ENCODE assay signal across 8 cellular contexts in the genomic region with DNA sequence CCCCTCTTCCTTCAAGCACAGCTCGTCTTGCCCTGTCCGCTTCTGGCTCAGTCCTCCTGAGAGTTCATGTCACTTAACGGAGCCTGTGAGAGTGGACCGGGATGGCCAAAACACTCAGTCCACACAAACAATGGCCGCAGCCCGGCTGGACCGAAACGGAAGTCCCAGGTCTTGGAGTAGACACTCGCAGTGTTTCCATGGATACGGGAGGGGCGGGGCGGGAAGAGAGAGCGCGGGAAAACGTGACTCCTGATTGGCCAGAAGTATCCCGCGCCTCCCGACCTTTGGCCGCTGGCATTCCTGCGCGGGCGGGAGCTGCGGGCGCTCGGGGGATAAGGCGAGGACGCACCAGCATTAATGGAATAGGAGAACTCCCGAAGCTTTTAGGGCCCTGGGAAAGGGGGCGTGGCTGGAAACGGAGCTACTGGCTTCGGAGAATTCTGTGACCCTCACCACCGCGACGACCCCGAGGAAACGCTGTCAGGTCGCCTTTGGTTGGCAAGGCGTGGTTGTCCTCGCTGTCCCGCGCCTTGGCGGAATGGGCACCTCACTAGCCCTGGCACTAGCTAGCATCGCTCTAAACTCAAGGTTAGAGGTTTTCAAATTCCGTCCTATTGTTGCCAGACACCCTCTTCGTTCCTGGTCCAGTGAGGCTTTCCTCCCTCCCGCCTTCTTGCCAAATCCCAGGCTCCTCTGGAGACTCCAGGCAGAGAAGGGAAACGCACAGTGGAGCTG. TPM values are rescaled to one million over a fixed set of nuclear protein-coding genes. Genes with fewer than 3 reads are reported as not detected.
DNase-seq lines count a peak whose midpoint lies in the region; ATAC-seq and TF ChIP-seq lines count a peak whose summit lies in the region.

A gene with protein sequence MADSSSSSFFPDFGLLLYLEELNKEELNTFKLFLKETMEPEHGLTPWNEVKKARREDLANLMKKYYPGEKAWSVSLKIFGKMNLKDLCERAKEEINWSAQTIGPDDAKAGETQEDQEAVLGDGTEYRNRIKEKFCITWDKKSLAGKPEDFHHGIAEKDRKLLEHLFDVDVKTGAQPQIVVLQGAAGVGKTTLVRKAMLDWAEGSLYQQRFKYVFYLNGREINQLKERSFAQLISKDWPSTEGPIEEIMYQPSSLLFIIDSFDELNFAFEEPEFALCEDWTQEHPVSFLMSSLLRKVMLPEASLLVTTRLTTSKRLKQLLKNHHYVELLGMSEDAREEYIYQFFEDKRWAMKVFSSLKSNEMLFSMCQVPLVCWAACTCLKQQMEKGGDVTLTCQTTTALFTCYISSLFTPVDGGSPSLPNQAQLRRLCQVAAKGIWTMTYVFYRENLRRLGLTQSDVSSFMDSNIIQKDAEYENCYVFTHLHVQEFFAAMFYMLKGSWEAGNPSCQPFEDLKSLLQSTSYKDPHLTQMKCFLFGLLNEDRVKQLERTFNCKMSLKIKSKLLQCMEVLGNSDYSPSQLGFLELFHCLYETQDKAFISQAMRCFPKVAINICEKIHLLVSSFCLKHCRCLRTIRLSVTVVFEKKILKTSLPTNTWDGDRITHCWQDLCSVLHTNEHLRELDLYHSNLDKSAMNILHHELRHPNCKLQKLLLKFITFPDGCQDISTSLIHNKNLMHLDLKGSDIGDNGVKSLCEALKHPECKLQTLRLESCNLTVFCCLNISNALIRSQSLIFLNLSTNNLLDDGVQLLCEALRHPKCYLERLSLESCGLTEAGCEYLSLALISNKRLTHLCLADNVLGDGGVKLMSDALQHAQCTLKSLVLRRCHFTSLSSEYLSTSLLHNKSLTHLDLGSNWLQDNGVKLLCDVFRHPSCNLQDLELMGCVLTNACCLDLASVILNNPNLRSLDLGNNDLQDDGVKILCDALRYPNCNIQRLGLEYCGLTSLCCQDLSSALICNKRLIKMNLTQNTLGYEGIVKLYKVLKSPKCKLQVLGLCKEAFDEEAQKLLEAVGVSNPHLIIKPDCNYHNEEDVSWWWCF (plus strand): TSS at position 297 of the 735 bp plus-strand sequence. CDS start 18,108 bp downstream, outside the sequence.
A gene (minus strand): TSS at position 164 of the 735 bp plus-strand sequence. CDS start 17,511 bp downstream, outside the sequence.

- intact Hi-C loops in IMR-90 (cut with micrococcal nuclease), result loop anchor here (2.0 to 5.0 kb wide), 3 partner anchors 28 to 208 kb away; a partner anchor contains a TSS

- H3K4me1 ChIP-seq in IMR-90 (ENCODE audit: control insufficient read depth, insufficient read depth, low read length) (peaks cover 1% of the 10 kb centered on the region; the same call in 1 of the 2 replicates), lung (ENCODE audit: control insufficient read depth in 2 of 2, insufficient read depth in 2 of 2, low read length in 2 of 2) (peaks cover 0 to 5% of the 10 kb centered on the region in 2 donors), thoracic aorta (ENCODE audit: control insufficient read depth in 1 of 2, low read depth in 2 of 2) (peaks cover 0 to 16% of the 10 kb centered on the region in 2 donors)

- dilution Hi-C loops in IMR-90 (cut with HindIII; ENCODE audit: low sequenced_read_pairs, unreplicated experiment), result no loop called here

- TF ChIP-seq POLR2A in IMR-90 (IDR thresholded peaks at IDR 0.05; ENCODE audit: low read depth, low read length), result peak; percentile 62

- peak within 1 kb of the TSS; percentile 53; the same call in 1 of the 2 replicates for H2BK20ac ChIP-seq in IMR-90 (ENCODE audit: low read depth, low read length)

- no peak for TF ChIP-seq CTCF in IMR-90 (conservative IDR thresholded peaks at IDR 0.05; ENCODE audit: low read depth, low read length)
- TF ChIP-seq CTCF in lung (IDR thresholded peaks at IDR 0.05; ENCODE audit: control extremely low read depth, extremely low read depth), result no peak
- no peak for TF ChIP-seq CTCF in thoracic aorta (IDR thresholded peaks at IDR 0.05)

- H2BK15ac ChIP-seq in IMR-90 (ENCODE audit: low read depth, low read length), result peak within 1 kb of the TSS; percentile 90

- CTCF ChIA-PET in IMR-90 (lab: Yijun Ruan, JAX), result no interaction called here

- H3K36me3 ChIP-seq in IMR-90 (ENCODE audit: control insufficient read depth, insufficient read depth, low read length) (no peaks in the 10 kb centered on the region), lung (ENCODE audit: control insufficient read depth in 2 of 2, insufficient read depth in 2 of 2, low read length in 2 of 2) (no peaks in the 10 kb centered on the region), thoracic aorta (no peaks in the 10 kb centered on the region)

- BruUV-seq in IMR-90 (replicated peaks; lab: Mats Ljungman, UMichigan), result no TSS peak

- H3K9me3 ChIP-seq in IMR-90 (ENCODE audit: control insufficient read depth, insufficient read depth, low read length) (no peaks in the 10 kb centered on the region), lung (ENCODE audit: control insufficient read depth in 2 of 2, insufficient read depth in 1 of 2, low read length in 1 of 2) (peaks cover 0 to 3% of the 10 kb centered on the region in 2 donors), thoracic aorta (no peaks in the 10 kb centered on the region)

- H3K27ac ChIP-seq in IMR-90 (ENCODE audit: insufficient read depth, low read length) (peak within 1 kb of the TSS; percentile 79), lung (ENCODE audit: low read depth in 1 of 2, low read length in 1 of 2) (peak within 1 kb of the TSS in 1 of 2 donors; percentile 92), thoracic aorta (peak within 1 kb of the TSS; percentile 57 to 68)

- WGBS in IMR-90 (ENCODE audit: extremely low coverage in 2 of 2, insufficient read length in 1 of 2), 2 experiments, result 7% methylated on average over 14 of the region's 47 CpGs; no CpG with 5 or more reads in 1 of the 2 experiments
- 4 to 5% methylated on average over 46 to 47 of the region's 47 CpGs for WGBS in lung, 2 donors

- H3K9me1 ChIP-seq in IMR-90 (ENCODE audit: insufficient read depth, low read length), result peaks cover 7% of the 10 kb centered on the region; the same call in 1 of the 2 replicates

- in situ Hi-C loops in IMR-90 (cut with MboI; ENCODE audit: low sequenced_read_pairs), result no loop called here

- peak within 1 kb of the TSS; percentile 100 for H2AFZ ChIP-seq in IMR-90 (replicated peaks; ENCODE audit: low read length, poor library complexity)

- peak within 1 kb of the TSS; percentile 95 for H3K14ac ChIP-seq in IMR-90 (replicated peaks; ENCODE audit: low read depth, low read length)

- H2BK120ac ChIP-seq in IMR-90 (ENCODE audit: low read depth, low read length), result peak within 1 kb of the TSS; percentile 81

- H3K23ac ChIP-seq in IMR-90 (ENCODE audit: low read depth, low read length), result peak within 1 kb of the TSS; percentile 97

- H2BK5ac ChIP-seq in IMR-90 (ENCODE audit: low read depth, low read length, poor library complexity, severe bottlenecking), result peak within 1 kb of the TSS; percentile 65

- H3K9ac ChIP-seq in IMR-90 (ENCODE audit: low read depth, low read length), result peak within 1 kb of the TSS; percentile 79

- H2AK9ac ChIP-seq in IMR-90 (replicated peaks; ENCODE audit: low read depth, low read length, poor library complexity), result peak within 1 kb of the TSS; percentile 97

- H4K5ac ChIP-seq in IMR-90 (ENCODE audit: low read depth, low read length), result peak within 1 kb of the TSS; percentile 77

- no peaks in the 10 kb centered on the region for H4K20me1 ChIP-seq in IMR-90 (ENCODE audit: insufficient read depth, low read length)

- POLR2A ChIA-PET in IMR-90 (lab: Charles Lee; ENCODE audit: unreplicated experiment), result no interaction called here

- no peak for TF ChIP-seq RAD21 in IMR-90 (IDR thresholded peaks at IDR 0.05; ENCODE audit: low read length)

- peak within 1 kb of the TSS; percentile 65 for H3K18ac ChIP-seq in IMR-90 (ENCODE audit: low read depth, low read length)

- peak within 1 kb of the TSS; percentile 76 for H4K91ac ChIP-seq in IMR-90 (ENCODE audit: insufficient read depth, low read depth, low read length)

- H4K8ac ChIP-seq in IMR-90 (ENCODE audit: low read depth in 2 of 2, low read length in 2 of 2), result peak within 1 kb of the TSS; percentile 80 to 99

- H3K79me1 ChIP-seq in IMR-90 (ENCODE audit: low read depth in 1 of 2, low read length in 2 of 2), result peaks cover 3 to 12% of the 10 kb centered on the region in 2 experiments; a peak in 1 of 4 replicates

- peak within 1 kb of the TSS; percentile 50; the same call in 1 of the 2 replicates for H2AK5ac ChIP-seq in IMR-90 (ENCODE audit: low read depth, low read length)

- H3K4me2 ChIP-seq in IMR-90 (ENCODE audit: low read depth, low read length), result peak within 1 kb of the TSS; percentile 86

- H3K56ac ChIP-seq in IMR-90 (ENCODE audit: extremely low read depth, insufficient read depth, low read length), result peak within 1 kb of the TSS; percentile 76; the same call in 1 of the 2 replicates

- peak; percentile 19 to 20 for DNase-seq in activated T-cell treated with anti-CD3 and anti-CD28 coated beads, Interleukin-2, amount 50 U/mL, for 48 hours
- DNase-seq in activated T-cell treated with anti-CD3 and anti-CD28 coated beads, Interleukin-2, amount 50 U/mL, for 1 hour, result no peak
- peak; percentile 89 for DNase-seq in IMR-90
- peak; percentile 62 for DNase-seq in SKM-1 (lab: John Stamatoyannopoulos, UW; ENCODE audit: unreplicated experiment)
- DNase-seq in epidermal melanocyte (ENCODE audit: insufficient read length, low spot score), result peak; percentile 86
- DNase-seq in lung (ENCODE audit: low spot score), result peak; percentile 95
- peak; percentile 83 for DNase-seq in thoracic aorta (ENCODE audit: low spot score)
- no peak for DNase-seq in GF-D8 (lab: John Stamatoyannopoulos, UW)

- H3K27me3 ChIP-seq in IMR-90 (ENCODE audit: control insufficient read depth, insufficient read depth, low read length) (no peaks in the 10 kb centered on the region), lung (ENCODE audit: control insufficient read depth, insufficient read depth) (no peaks in the 10 kb centered on the region), thoracic aorta (replicated peaks; ENCODE audit: insufficient read depth) (no peaks in the 10 kb centered on the region)

- H3K4me3 ChIP-seq in IMR-90 (ENCODE audit: insufficient read depth, low read depth, low read length), result peak within 1 kb of the TSS; percentile 71
- peak within 1 kb of the TSS; percentile 65 for H3K4me3 ChIP-seq in lung
- H3K4me3 ChIP-seq in thoracic aorta, result peak within 1 kb of the TSS; percentile 69

- ATAC-seq in IMR-90 (ENCODE audit: low read depth), result peak; percentile 98
- ATAC-seq in lung (ENCODE audit: insufficient read depth, low FRiP score), result peak; percentile 94
- ATAC-seq in thoracic aorta (ENCODE audit: insufficient number of reproducible peaks, low FRiP score, low read depth), result peak; percentile 94

- H3K4ac ChIP-seq in IMR-90 (ENCODE audit: low read depth, low read length), result peak within 1 kb of the TSS; percentile 92

RNA-seq across cellular contexts. Expression of the first gene that starts in this region (rescaled TPM):
- total RNA-seq in IMR-90 (2012; rRNA removed) (under 0.01 TPM in 2 replicates), lung (under 1 TPM; 0.15 to 0.31 TPM), thoracic aorta (not detected)
- polyA plus RNA-seq in IMR-90 (2012; rRNA removed) (not detected in 2 replicates), lung (under 1 TPM in 1 of 2 donors, not detected in 1; 0.01 TPM)
- polyA plus RNA-seq in IMR-90 (2012; cell fraction: cytosol; rRNA removed), result not detected in 2 replicates
- polyA plus RNA-seq in IMR-90 (2012; cell fraction: nucleus; rRNA removed; ENCODE audit: low replicate concordance), result 0.03 TPM in 1 of 2 replicates, not detected in the other

RNA-seq across cellular contexts. Expression of the second gene that starts in this region (rescaled TPM):
- 2.5 and 3.1 TPM in 2 replicates for total RNA-seq in IMR-90 (2012; rRNA removed)
- 0.47 and 0.82 TPM in 2 replicates for polyA plus RNA-seq in IMR-90 (2012; rRNA removed)
- 0.09 and 0.37 TPM in 2 replicates for polyA plus RNA-seq in IMR-90 (2012; cell fraction: cytosol; rRNA removed)
- polyA plus RNA-seq in IMR-90 (2012; cell fraction: nucleus; rRNA removed; ENCODE audit: low replicate concordance), result 0.11 and 1.2 TPM in 2 replicates
- total RNA-seq in lung, result 10 to 100 TPM in 1 of 2 donors, 1 to 10 TPM in 1; 4.7 to 14.1 TPM
- polyA plus RNA-seq in lung, result 1 to 10 TPM in 1 of 2 donors, under 1 TPM in 1; 0.96 to 1.1 TPM
- 1 to 10 TPM in 1 of 2 donors, under 1 TPM in 1; 0.68 to 2.3 TPM for total RNA-seq in thoracic aorta

Comparison
In these comparisons a context has a peak if more than half of its experiments do, and no peak if none do; other contexts are left out.
1. DNase-seq: peak in activated T-cell treated with anti-CD3 and anti-CD28 coated beads, Interleukin-2, amount 50 U/mL, for 48 hours (2 of 2), IMR-90 (single experiment), SKM-1 (single experiment), epidermal melanocyte (single experiment), lung (single experiment) and thoracic aorta (single experiment); none in activated T-cell treated with anti-CD3 and anti-CD28 coated beads, Interleukin-2, amount 50 U/mL, for 1 hour (single experiment) and GF-D8 (single experiment).
2. Peak in every context shown above with its lines, with median percentiles within 50 percentile points of each other: ATAC-seq and H3K4me3 ChIP-seq.